Comparison of ENCODE assay signal across 1 cellular context in genomic region chr12:71691504-71692129, GRCh38.
TF ChIP-seq lines count a peak whose summit lies in the region.

No MANE protein-coding gene starts in this region.

TF ChIP-seq in HEK293, 187 proteins besides CTCF, POLR2A, EP300 and RAD21 (continued from another document):
- TF ChIP-seq PATZ1 (tag by site-specific recombination; IDR thresholded peaks at IDR 0.05) = no peak
- TF ChIP-seq ZNF558 (tag by site-specific recombination; IDR thresholded peaks at IDR 0.05) = no peak
- no peak for TF ChIP-seq ZNF146 (tag by site-specific recombination; IDR thresholded peaks at IDR 0.05)
- TF ChIP-seq ZSCAN30 (tag by site-specific recombination; IDR thresholded peaks at IDR 0.05) = no peak
- no peak for TF ChIP-seq ZNF214 (tag by site-specific recombination; IDR thresholded peaks at IDR 0.05; ENCODE audit: borderline replicate concordance)
- TF ChIP-seq GLIS1 (tag by site-specific recombination; IDR thresholded peaks at IDR 0.05) = no peak
- no peak for TF ChIP-seq ZNF645 (tag by site-specific recombination; IDR thresholded peaks at IDR 0.05)
- TF ChIP-seq ZNF501 (tag by site-specific recombination; IDR thresholded peaks at IDR 0.05) = no peak
- peak; percentile 93 for TF ChIP-seq OSR2 (tag by site-specific recombination; IDR thresholded peaks at IDR 0.05)
- no peak for TF ChIP-seq ZNF658 (tag by site-specific recombination; IDR thresholded peaks at IDR 0.05)
- no peak for TF ChIP-seq YY1 (tag by site-specific recombination; IDR thresholded peaks at IDR 0.05)
- no peak for TF ChIP-seq ZNF354C (tag by site-specific recombination; IDR thresholded peaks at IDR 0.05; ENCODE audit: borderline replicate concordance, low read depth)
- no peak for TF ChIP-seq KLF10 (tag by site-specific recombination; IDR thresholded peaks at IDR 0.05)
- no peak for TF ChIP-seq ZNF555 (tag by site-specific recombination; conservative IDR thresholded peaks at IDR 0.05)
- peak; percentile 78 for TF ChIP-seq PRDM6 (tag by site-specific recombination; IDR thresholded peaks at IDR 0.05)
- TF ChIP-seq WT1 (tag by site-specific recombination; IDR thresholded peaks at IDR 0.05) = no peak
- no peak for TF ChIP-seq ZNF549 (tag by site-specific recombination; IDR thresholded peaks at IDR 0.05)
- TF ChIP-seq ZBTB8A (tag by site-specific recombination; IDR thresholded peaks at IDR 0.05) = peak; percentile 36; the same call in 1 of the 2 replicates
- TF ChIP-seq ZNF18 (tag by site-specific recombination; IDR thresholded peaks at IDR 0.05) = no peak
- no peak for TF ChIP-seq ZBTB44 (tag by site-specific recombination; IDR thresholded peaks at IDR 0.05)
- peak; percentile 60 for TF ChIP-seq ZIC2 (tag by site-specific recombination; IDR thresholded peaks at IDR 0.05)
- TF ChIP-seq SP3 (tag by site-specific recombination; IDR thresholded peaks at IDR 0.05) = no peak
- TF ChIP-seq ZFHX2 (tag by site-specific recombination; conservative IDR thresholded peaks at IDR 0.05) = no peak
- TF ChIP-seq ZNF610 (tag by site-specific recombination; IDR thresholded peaks at IDR 0.05; ENCODE audit: borderline replicate concordance) = no peak
- no peak for TF ChIP-seq ZNF580 (tag by site-specific recombination; IDR thresholded peaks at IDR 0.05)
- no peak for TF ChIP-seq ZFP69B (tag by site-specific recombination; IDR thresholded peaks at IDR 0.05)
- TF ChIP-seq ZNF157 (tag by site-specific recombination; IDR thresholded peaks at IDR 0.05) = no peak
- no peak for TF ChIP-seq GLIS2 (tag by site-specific recombination; IDR thresholded peaks at IDR 0.05)
- peak; percentile 96 for TF ChIP-seq SCRT2 (tag by site-specific recombination; IDR thresholded peaks at IDR 0.05)
- peak; percentile 97 for TF ChIP-seq SCRT1 (tag by site-specific recombination; IDR thresholded peaks at IDR 0.05; ENCODE audit: borderline replicate concordance)
